In the genomic region with DNA sequence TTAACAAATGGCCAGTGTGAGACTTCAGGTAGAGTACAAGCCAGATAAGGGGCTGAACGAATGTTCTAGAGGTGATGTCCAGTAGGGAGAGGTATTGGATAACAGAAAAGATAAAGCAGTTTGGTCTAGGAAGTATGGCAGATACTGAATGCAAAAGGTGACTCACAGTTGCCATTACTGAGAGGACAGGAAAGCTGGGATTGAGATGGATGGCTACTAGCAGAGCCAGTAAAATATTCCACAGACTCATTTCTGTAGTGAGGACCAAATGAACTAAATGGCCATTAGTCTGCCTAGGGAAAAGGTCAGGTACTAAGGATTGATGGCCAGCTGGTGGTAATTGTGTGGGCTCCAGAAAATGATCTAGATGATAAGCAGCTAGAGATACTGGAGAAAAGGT, we compare ENCODE assay signal across 19 cellular contexts. TPM values are rescaled to one million over a fixed set of nuclear protein-coding genes. Genes with fewer than 3 reads are reported as not detected.
DNase-seq lines count a peak whose midpoint lies in the region; ATAC-seq, FAIRE-seq and TF ChIP-seq lines count a peak whose summit lies in the region.
"Had no signal": no experiment of that assay in that cellular context is flagged by ENCODE, and none has a peak within 500 bp of the region (broad histone marks: within the 10 kb centered on the region; RNA-seq: fewer than 3 reads in every experiment).

No MANE protein-coding gene starts in this region.

- H2BK20ac ChIP-seq in IMR-90 (ENCODE audit: low read depth, low read length) = no peak overlapping the region

- no peak overlapping the region for H3K27ac ChIP-seq in IMR-90 (ENCODE audit: insufficient read depth, low read length)
- no peak overlapping the region for H3K27ac ChIP-seq in K562 (ENCODE audit: extremely low read depth, low read depth, low read length)
- H3K27ac ChIP-seq in keratinocyte (ENCODE audit: control insufficient read depth, insufficient read depth, low read length) = no peak overlapping the region
- H3K27ac ChIP-seq: dorsolateral prefrontal cortex, SJCRH30, WERI-Rb-1 had no signal

- H2AK5ac ChIP-seq in IMR-90 (ENCODE audit: low read depth, low read length) = no peak overlapping the region

- H4K91ac ChIP-seq in IMR-90 (ENCODE audit: insufficient read depth, low read depth, low read length) = no peak overlapping the region

- intact Hi-C loops in IMR-90 (cut with micrococcal nuclease) = no loop called here
- intact Hi-C loops in K562 (cut with micrococcal nuclease) = no loop called here

- WGBS in IMR-90 (ENCODE audit: extremely low coverage in 2 of 2, insufficient read length in 1 of 2), 2 experiments = 63% methylated on average over 1 of the region's 1 CpG; no CpG with 5 or more reads in 1 of the 2 experiments
- 0% methylated on average over 1 of the region's 1 CpG for WGBS in K562 (ENCODE audit: insufficient coverage, low coverage, missing lambda C conversion rate)

- no peak overlapping the region for H2AK9ac ChIP-seq in IMR-90 (replicated peaks; ENCODE audit: low read depth, low read length, poor library complexity)

- peaks cover 3% of the 10 kb centered on the region; the same call in 1 of the 2 replicates for H3K36me3 ChIP-seq in BE2C
- peaks cover 2% of the 10 kb centered on the region; the same call in 1 of the 2 replicates for H3K36me3 ChIP-seq in IMR-90 (ENCODE audit: control insufficient read depth, insufficient read depth, low read length)
- H3K36me3 ChIP-seq in K562 (ENCODE audit: control insufficient read depth, insufficient read depth, low read length) = peaks cover 23% of the 10 kb centered on the region
- no peaks in the 10 kb centered on the region for H3K36me3 ChIP-seq in keratinocyte (ENCODE audit: control insufficient read depth in 2 of 2, extremely low read depth in 1 of 2, insufficient read depth in 2 of 2, low read length in 2 of 2)

- H3K56ac ChIP-seq in IMR-90 (ENCODE audit: extremely low read depth, insufficient read depth, low read length) = no peak overlapping the region

- no peak overlapping the region for H2BK5ac ChIP-seq in IMR-90 (ENCODE audit: low read depth, low read length, poor library complexity, severe bottlenecking)

- H2AFZ ChIP-seq in IMR-90 (replicated peaks; ENCODE audit: low read length, poor library complexity) (no peak overlapping the region), K562 (ENCODE audit: low read depth, low read length) (no peak overlapping the region), keratinocyte (ENCODE audit: control insufficient read depth, low read length) (no peak overlapping the region)

- H4K8ac ChIP-seq in IMR-90 (ENCODE audit: low read depth in 2 of 2, low read length in 2 of 2) = no peak overlapping the region

- H3K9me1 ChIP-seq in IMR-90 (ENCODE audit: insufficient read depth, low read length) (peaks cover 3% of the 10 kb centered on the region), K562 (ENCODE audit: control insufficient read depth, insufficient read depth, low read length) (no peaks in the 10 kb centered on the region), keratinocyte (ENCODE audit: control insufficient read depth, extremely low read depth, insufficient read depth, low read length) (no peaks in the 10 kb centered on the region)

- POLR2A ChIA-PET in IMR-90 (lab: Charles Lee; ENCODE audit: unreplicated experiment) (no interaction called here), K562 (lab: Yijun Ruan, JAX) (interaction anchor here (1.9 to 2.5 kb wide), 3 partner anchors 8 to 12 kb away, joined by 8 to 20 read pairs (median 15); partner anchors contain the start of gene MACO1)

- H3K79me1 ChIP-seq in IMR-90 (ENCODE audit: low read depth in 1 of 2, low read length in 2 of 2) = peaks cover 31 to 77% of the 10 kb centered on the region in 2 experiments

- no peak overlapping the region for H3K23ac ChIP-seq in IMR-90 (ENCODE audit: low read depth, low read length)

- no peaks in the 10 kb centered on the region for H3K27me3 ChIP-seq in BE2C
- no peaks in the 10 kb centered on the region for H3K27me3 ChIP-seq in IMR-90 (ENCODE audit: control insufficient read depth, insufficient read depth, low read length)
- H3K27me3 ChIP-seq in K562 (ENCODE audit: control insufficient read depth in 2 of 2, insufficient read depth in 2 of 2, low read length in 2 of 2) = no peaks in the 10 kb centered on the region
- no peaks in the 10 kb centered on the region for H3K27me3 ChIP-seq in keratinocyte (ENCODE audit: control insufficient read depth, extremely low read depth, insufficient read depth, low read length)
- H3K27me3 ChIP-seq: dorsolateral prefrontal cortex, SJCRH30 had no signal

- no peak overlapping the region for H2BK15ac ChIP-seq in IMR-90 (ENCODE audit: low read depth, low read length)

- H3K14ac ChIP-seq in IMR-90 (replicated peaks; ENCODE audit: low read depth, low read length) = no peak overlapping the region

- dilution Hi-C loops in IMR-90 (cut with HindIII; ENCODE audit: low sequenced_read_pairs, unreplicated experiment) = no loop called here
- dilution Hi-C loops in keratinocyte (cut with MboI; ENCODE audit: extremely low pct_ligation_motif_present, low sequenced_read_pairs) = no loop called here

- peaks cover 97% of the 10 kb centered on the region for H3K79me2 ChIP-seq in K562 (ENCODE audit: control insufficient read depth, insufficient read depth, low read length)
- H3K79me2 ChIP-seq in keratinocyte (ENCODE audit: control insufficient read depth, insufficient read depth, low read length) = peaks cover 22% of the 10 kb centered on the region

- ATAC-seq in IMR-90 (ENCODE audit: low read depth) = peak; percentile 24; the same call in 1 of the 2 replicates
- ATAC-seq in K562 = peak; percentile 39
- ATAC-seq in GM18502 (IDR thresholded peaks at IDR 0.05; ENCODE audit: poor library complexity, unreplicated experiment) = no peak
- ATAC-seq in GM21447 (IDR thresholded peaks at IDR 0.05; ENCODE audit: unreplicated experiment) = no peak
- ATAC-seq: sciatic nerve had no signal

- no peak overlapping the region for H2BK120ac ChIP-seq in IMR-90 (ENCODE audit: low read depth, low read length)

- no peaks in the 10 kb centered on the region for H3K9me3 ChIP-seq in BE2C
- no peaks in the 10 kb centered on the region for H3K9me3 ChIP-seq in IMR-90 (ENCODE audit: control insufficient read depth, insufficient read depth, low read length)
- no peaks in the 10 kb centered on the region for H3K9me3 ChIP-seq in K562 (replicated peaks; ENCODE audit: control insufficient read depth, insufficient read depth, low read depth, low read length)
- H3K9me3 ChIP-seq in keratinocyte (ENCODE audit: control insufficient read depth, low read depth, low read length) = no peaks in the 10 kb centered on the region
- H3K9me3 ChIP-seq: SJCRH30 had no signal

- DNase-seq in BE2C = peak; percentile 11
- DNase-seq in IMR-90 = peak; percentile 58
- no peak for DNase-seq in K562 (ENCODE audit: extremely low read depth in 1 of 4, low spot score in 3 of 4)
- DNase-seq in keratinocyte (ENCODE audit: low read depth, low spot score) = no peak
- DNase-seq in HT-29 (ENCODE audit: low spot score) = no peak
- no peak for DNase-seq in activated CD8-positive, alpha-beta memory T cell treated with anti-CD3 and anti-CD28 coated beads, Interleukin-2, amount 50 U/mL, for 48 hours
- DNase-seq: AML-193; dorsolateral prefrontal cortex; kidney glomerular epithelial cell; NCI-H1092; NCI-H526; stimulated activated naive CD4-positive, alpha-beta T cell; WERI-Rb-1 had no signal

- H3K4ac ChIP-seq in IMR-90 (ENCODE audit: low read depth, low read length) = no peak overlapping the region

- H3K4me1 ChIP-seq in BE2C (no peaks in the 10 kb centered on the region; the same call in 1 of the 2 replicates), IMR-90 (ENCODE audit: control insufficient read depth, insufficient read depth, low read length) (no peaks in the 10 kb centered on the region; the same call in 1 of the 2 replicates), K562 (replicated peaks in 1 of 2; ENCODE audit: control insufficient read depth in 2 of 2, insufficient read depth in 2 of 2, low read length in 2 of 2) (peaks cover 3 to 18% of the 10 kb centered on the region in 2 experiments; a peak in 3 of 5 replicates), keratinocyte (ENCODE audit: control insufficient read depth, extremely low read depth, insufficient read depth, low read length) (peaks cover 9% of the 10 kb centered on the region)

- no peak overlapping the region for H3K4me2 ChIP-seq in IMR-90 (ENCODE audit: low read depth, low read length)
- no peak overlapping the region for H3K4me2 ChIP-seq in K562 (ENCODE audit: insufficient read depth, low read length)
- no peak overlapping the region for H3K4me2 ChIP-seq in keratinocyte (ENCODE audit: control insufficient read depth, extremely low read depth, insufficient read depth, low read depth, low read length)

- H3K4me3 ChIP-seq in BE2C (ENCODE audit: low read depth, low read length) (no peak overlapping the region), IMR-90 (ENCODE audit: insufficient read depth, low read depth, low read length) (no peak overlapping the region), K562 (no peak overlapping the region), keratinocyte (ENCODE audit: control insufficient read depth in 2 of 3, extremely low read depth in 1 of 3, insufficient read depth in 2 of 3, low read depth in 1 of 3, low read length in 3 of 3) (no peak overlapping the region)
- H3K4me3 ChIP-seq: dorsolateral prefrontal cortex, SJCRH30 had no signal

- no peak for TF ChIP-seq EP300 in K562 (IDR thresholded peaks at IDR 0.05; ENCODE audit: low read length)

- CTCF ChIA-PET in IMR-90 (lab: Yijun Ruan, JAX) = no interaction called here
- CTCF ChIA-PET in K562 (lab: Yijun Ruan, JAX; ENCODE audit: low intra/inter-chr PET ratio) = interaction anchor here (2.3 kb wide), 1 partner anchor 78 kb away, joined by 11 read pairs; no protein-coding TSS in a partner anchor

- peak; percentile 42 for FAIRE-seq in K562 (lab: Jason Lieb, UNC)
- FAIRE-seq in keratinocyte (lab: Jason Lieb, UNC) = peak; percentile 63
- FAIRE-seq: frontal cortex, GM19239 had no signal

- no peak overlapping the region for H3K18ac ChIP-seq in IMR-90 (ENCODE audit: low read depth, low read length)

- TF ChIP-seq RAD21 in IMR-90 (IDR thresholded peaks at IDR 0.05; ENCODE audit: low read length) = peak; percentile 41
- TF ChIP-seq RAD21 in K562 (CRISPR knock-in tag; conservative IDR thresholded peaks at IDR 0.05 in 1 of 2, IDR thresholded peaks at IDR 0.05 in 1 of 2) = peak; percentile 17 to 48; a peak in 3 of 4 replicates

- TF ChIP-seq POLR2A in IMR-90 (IDR thresholded peaks at IDR 0.05; ENCODE audit: low read depth, low read length) (no peak), K562 (conservative IDR thresholded peaks at IDR 0.05) (no peak)

- H4K20me1 ChIP-seq in IMR-90 (ENCODE audit: insufficient read depth, low read length) (peaks cover 32% of the 10 kb centered on the region), K562 (replicated peaks; ENCODE audit: control insufficient read depth, insufficient read depth, low read length) (0 out of 2 replicates have a peak, but pooled peaks cover 5% of the 10 kb centered on the region), keratinocyte (ENCODE audit: control insufficient read depth, extremely low read depth, insufficient read depth, low read length) (peaks cover 2% of the 10 kb centered on the region)

- no peak overlapping the region for H3K9ac ChIP-seq in IMR-90 (ENCODE audit: low read depth, low read length)
- no peak overlapping the region for H3K9ac ChIP-seq in K562 (ENCODE audit: insufficient read depth in 1 of 2, low read depth in 2 of 2, low read length in 2 of 2)
- no peak overlapping the region for H3K9ac ChIP-seq in keratinocyte (ENCODE audit: control insufficient read depth, extremely low read depth, insufficient read depth, low read length)

- H4K5ac ChIP-seq in IMR-90 (ENCODE audit: low read depth, low read length) = no peak overlapping the region

- in situ Hi-C loops in IMR-90 (cut with MboI; ENCODE audit: low sequenced_read_pairs) (no loop called here), K562 (cut with MboI) (no loop called here)

- BruUV-seq in IMR-90 (replicated peaks; lab: Mats Ljungman, UMichigan) = no TSS peak
- no TSS peak for BruUV-seq in K562 (replicated peaks; lab: Mats Ljungman, UMichigan)

- TF ChIP-seq CTCF in BE2C (IDR thresholded peaks at IDR 0.05; ENCODE audit: low read depth, low read length) (no peak), IMR-90 (conservative IDR thresholded peaks at IDR 0.05; ENCODE audit: low read depth, low read length) (peak; percentile 40), K562 (IDR thresholded peaks at IDR 0.05 in 2 of 3, conservative IDR thresholded peaks at IDR 0.05 in 1 of 3; ENCODE audit: insufficient read depth in 2 of 3, low read depth in 1 of 3, low read length in 3 of 3) (peak in 1 of 3 experiments; percentile 28; a peak in 2 of 6 replicates), keratinocyte (optimal IDR thresholded peaks at IDR 0.05 in 1 of 3, IDR thresholded peaks at IDR 0.05 in 1 of 3, conservative IDR thresholded peaks at IDR 0.05 in 1 of 3; ENCODE audit: extremely low read depth in 1 of 3, insufficient read depth in 2 of 3, low read length in 3 of 3) (no peak)

RNA-seq across cellular contexts. Expression of gene MACO1, which starts 11.5 kb away (rescaled TPM):
- polyA plus RNA-seq in BE2C (2012; ENCODE audit: insufficient read depth, insufficient read length, low read depth) = 21.7 TPM
- total RNA-seq in IMR-90 (2012; rRNA removed) (12.7 and 18.1 TPM in 2 replicates), K562 (2014; rRNA removed) (20.0 and 21.7 TPM in 2 replicates), K562 (2014; rRNA removed; fragmentation: Illumina TruSeq; extraction: Trizol) (25.2 and 32.1 TPM in 2 replicates), K562 (2015; rRNA removed; fragmentation: Illumina TruSeq; extraction: Trizol) (22.6 and 25.1 TPM in 2 replicates), K562 (2021) (21.8 and 26.2 TPM in 2 replicates)
- polyA plus RNA-seq in IMR-90 (2012; rRNA removed) (6.8 TPM in 2 replicates), K562 (2011; rRNA removed) (16.2 and 16.5 TPM in 2 replicates), K562 (2014; fragmentation: Illumina TruSeq; extraction: Trizol) (22.5 and 28.4 TPM in 2 replicates), K562 (2014; fragmentation: Nextera tagmentation; extraction: Ambion mirVana) (1 to 10 TPM; 4.6 to 5.1 TPM), K562 (2014; rRNA removed) (15.4 and 18.9 TPM in 2 replicates), keratinocyte (6.0 to 10.8 TPM (median 8.1 TPM) in 3 replicates)
- 1.8 and 2.3 TPM in 2 replicates for polyA plus RNA-seq in IMR-90 (2012; cell fraction: cytosol; rRNA removed)
- 2.2 and 11.3 TPM in 2 replicates for polyA plus RNA-seq in IMR-90 (2012; cell fraction: nucleus; rRNA removed; ENCODE audit: low replicate concordance)
- total RNA-seq in K562 (2011; cell fraction: chromatin; rRNA removed; ENCODE audit: low replicate concordance) = 18.4 and 45.3 TPM in 2 replicates
- total RNA-seq in K562 (2011; cell fraction: nucleolus; rRNA removed) = 18.0 and 21.1 TPM in 2 replicates
- total RNA-seq in K562 (2011; cell fraction: nucleoplasm; rRNA removed) = 26.7 and 32.7 TPM in 2 replicates
- 5.5 and 9.0 TPM in 2 replicates for polyA plus RNA-seq in K562 (2011; cell fraction: cytosol; rRNA removed)
- polyA plus RNA-seq in K562 (2011; cell fraction: nucleus; rRNA removed) = 13.6 and 15.9 TPM in 2 replicates
- 17.2 and 17.8 TPM in 2 replicates for polyA plus RNA-seq in K562 (2012)
- 16.1 and 20.4 TPM in 2 replicates for polyA minus RNA-seq in K562 (2011; rRNA and poly(A)+ RNA removed)
- polyA minus RNA-seq in K562 (2011; cell fraction: cytosol; rRNA and poly(A)+ RNA removed) = 8.4 and 9.4 TPM in 2 replicates
- 5.3 and 10.9 TPM in 2 replicates for polyA minus RNA-seq in K562 (2011; cell fraction: nucleus; rRNA and poly(A)+ RNA removed)
- 28.1 TPM for polyA plus RNA-seq in keratinocyte (2011; ENCODE audit: low read depth)
- 4.2 and 6.1 TPM in 2 replicates for polyA plus RNA-seq in keratinocyte (2011; cell fraction: cytosol; rRNA removed)
- 14.9 and 19.5 TPM in 2 replicates for polyA plus RNA-seq in keratinocyte (2011; cell fraction: nucleus; rRNA removed)
- 11.2 and 11.7 TPM in 2 replicates for polyA plus RNA-seq in keratinocyte (2012; ENCODE audit: low replicate concordance)
- 2.1 to 5.5 TPM (median 4.6 TPM) in 3 replicates for polyA minus RNA-seq in keratinocyte
- polyA minus RNA-seq in keratinocyte (2011; cell fraction: cytosol; rRNA and poly(A)+ RNA removed) = 4.4 TPM
- polyA minus RNA-seq in keratinocyte (2011; cell fraction: nucleus; rRNA and poly(A)+ RNA removed) = 7.7 and 12.1 TPM in 2 replicates
- 6.3 TPM in 2 replicates for total RNA-seq in HT-29 (2014; rRNA removed; shearing (Covaris generic))

RNA-seq across cellular contexts. Expression of gene RHCE, which starts 21.6 kb away (rescaled TPM):
- polyA plus RNA-seq in BE2C (2012; ENCODE audit: insufficient read depth, insufficient read length, low read depth) = 0.29 TPM
- total RNA-seq in IMR-90 (2012; rRNA removed) (0.54 and 0.56 TPM in 2 replicates), K562 (2014; rRNA removed) (7.5 and 12.3 TPM in 2 replicates), K562 (2014; rRNA removed; fragmentation: Illumina TruSeq; extraction: Trizol) (12.7 and 14.8 TPM in 2 replicates), K562 (2015; rRNA removed; fragmentation: Illumina TruSeq; extraction: Trizol) (5.3 and 5.4 TPM in 2 replicates), K562 (2021) (11.2 and 12.6 TPM in 2 replicates)
- polyA plus RNA-seq in IMR-90 (2012; rRNA removed) (0.39 and 0.62 TPM in 2 replicates), K562 (2011; rRNA removed) (13.6 and 25.9 TPM in 2 replicates), K562 (2014; fragmentation: Illumina TruSeq; extraction: Trizol) (10.9 and 11.4 TPM in 2 replicates), K562 (2014; fragmentation: Nextera tagmentation; extraction: Ambion mirVana) (10 to 100 TPM; 28.3 to 31.5 TPM), K562 (2014; rRNA removed) (8.3 and 9.1 TPM in 2 replicates), keratinocyte (0.08 to 0.20 TPM (median 0.09 TPM) in 3 replicates)
- polyA plus RNA-seq in IMR-90 (2012; cell fraction: cytosol; rRNA removed) = 0.70 and 1.3 TPM in 2 replicates
- polyA plus RNA-seq in IMR-90 (2012; cell fraction: nucleus; rRNA removed; ENCODE audit: low replicate concordance) = 0.49 and 0.58 TPM in 2 replicates
- 32.9 and 40.0 TPM in 2 replicates for total RNA-seq in K562 (2011; cell fraction: chromatin; rRNA removed; ENCODE audit: low replicate concordance)
- total RNA-seq in K562 (2011; cell fraction: nucleolus; rRNA removed) = 54.9 and 67.4 TPM in 2 replicates
- 44.0 and 54.3 TPM in 2 replicates for total RNA-seq in K562 (2011; cell fraction: nucleoplasm; rRNA removed)
- 20.6 and 28.6 TPM in 2 replicates for polyA plus RNA-seq in K562 (2011; cell fraction: cytosol; rRNA removed)
- polyA plus RNA-seq in K562 (2011; cell fraction: nucleus; rRNA removed) = 11.9 and 17.8 TPM in 2 replicates
- polyA plus RNA-seq in K562 (2012) = 17.0 and 20.5 TPM in 2 replicates
- polyA minus RNA-seq in K562 (2011; rRNA and poly(A)+ RNA removed) = 22.4 and 24.1 TPM in 2 replicates
- polyA minus RNA-seq in K562 (2011; cell fraction: cytosol; rRNA and poly(A)+ RNA removed) = 9.8 and 10.7 TPM in 2 replicates
- 5.8 and 9.8 TPM in 2 replicates for polyA minus RNA-seq in K562 (2011; cell fraction: nucleus; rRNA and poly(A)+ RNA removed)
- polyA plus RNA-seq in keratinocyte (2011; ENCODE audit: low read depth) = not detected
- 0.05 TPM in 1 of 2 replicates, not detected in the other for polyA plus RNA-seq in keratinocyte (2011; cell fraction: cytosol; rRNA removed)
- polyA plus RNA-seq in keratinocyte (2011; cell fraction: nucleus; rRNA removed) = not detected in 2 replicates
- polyA plus RNA-seq in keratinocyte (2012; ENCODE audit: low replicate concordance) = 0.38 and 0.69 TPM in 2 replicates
- not detected in 3 replicates for polyA minus RNA-seq in keratinocyte
- not detected for polyA minus RNA-seq in keratinocyte (2011; cell fraction: cytosol; rRNA and poly(A)+ RNA removed)
- not detected in 2 replicates for polyA minus RNA-seq in keratinocyte (2011; cell fraction: nucleus; rRNA and poly(A)+ RNA removed)
- total RNA-seq in HT-29 (2014; rRNA removed; shearing (Covaris generic)) = not detected in 2 replicates

Comparison
In these comparisons a context has a peak if more than half of its experiments do, and no peak if none do; other contexts are left out.
1. DNase-seq: peak in BE2C (single experiment) and IMR-90 (single experiment); none in K562 (0 of 4), keratinocyte (single experiment), HT-29 (single experiment) and activated CD8-positive, alpha-beta memory T cell treated with anti-CD3 and anti-CD28 coated beads, Interleukin-2, amount 50 U/mL, for 48 hours (single experiment).
2. ATAC-seq: peak in IMR-90 (single experiment) and K562 (single experiment); none in GM18502 (single experiment) and GM21447 (single experiment).